In genomic region chr5:166781729-166782128, GRCh38 we compare ENCODE assay signal across 1 cellular context.
TF ChIP-seq lines count a peak whose summit lies in the region.

No MANE protein-coding gene starts in this region.

TF ChIP-seq in WTC11, 78 proteins besides CTCF, POLR2A, EP300 and RAD21 (continued from another document):
- peak; percentile 48 for TF ChIP-seq PRDM15 (CRISPR knock-in tag; IDR thresholded peaks at IDR 0.05)
- TF ChIP-seq PREB (CRISPR knock-in tag; IDR thresholded peaks at IDR 0.05; ENCODE audit: borderline replicate concordance), result no peak
- no peak for TF ChIP-seq AR (CRISPR knock-in tag; IDR thresholded peaks at IDR 0.05)
- no peak for TF ChIP-seq NR1H2 (CRISPR knock-in tag; IDR thresholded peaks at IDR 0.05)
TF ChIP-seq in WTC11: peak in this region for 2.
